In genomic region chr1:64745181-64745985, GRCh38 we compare ENCODE assay signal across 8 cellular contexts. TPM values are rescaled to one million over a fixed set of nuclear protein-coding genes. Genes with fewer than 3 reads are reported as not detected.
DNase-seq lines count a peak whose midpoint lies in the region; ATAC-seq and TF ChIP-seq lines count a peak whose summit lies in the region.

No MANE protein-coding gene starts in this region.

- no TSS peak for BruUV-seq in PC-9 (replicated peaks; lab: Mats Ljungman, UMichigan)

- H3K79me2 ChIP-seq in PC-9 (ENCODE audit: low read depth) = no peaks in the 10 kb centered on the region

- H3K4me2 ChIP-seq in PC-9 = peak overlapping the region; percentile 97

- H3K27ac ChIP-seq in PC-9 = peak overlapping the region; percentile 50
- H3K27ac ChIP-seq in prostate gland = peak overlapping the region; percentile 81 to 82

- under 1% methylated on average over 34 of the region's 67 CpGs for WGBS in prostate gland

- TF ChIP-seq POLR2A in prostate gland (IDR thresholded peaks at IDR 0.05) = no peak

- POLR2A ChIA-PET in PC-9 (lab: Charles Lee; ENCODE audit: unreplicated experiment) = no interaction called here

- H2AFZ ChIP-seq in PC-9 = peak overlapping the region; percentile 99

- TF ChIP-seq CTCF in PC-9 (conservative IDR thresholded peaks at IDR 0.05) (no peak), prostate gland (IDR thresholded peaks at IDR 0.05) (no peak)

- H3K9me3 ChIP-seq in PC-9 (ENCODE audit: insufficient read depth, low read depth) (no peaks in the 10 kb centered on the region), prostate gland (no peaks in the 10 kb centered on the region)

- peak; percentile 12 for ATAC-seq in HG02571 (IDR thresholded peaks at IDR 0.05; ENCODE audit: unreplicated experiment)
- ATAC-seq in left ventricle myocardium superior = peak; percentile 73

- CTCF ChIA-PET in PC-9 (lab: Charles Lee) = interaction anchor here (0.8 to 0.9 kb wide), 2 partner anchors 957 to 1207 kb away, joined by 3 to 12 read pairs; no protein-coding TSS in a partner anchor

- no peaks in the 10 kb centered on the region for H3K9me2 ChIP-seq in PC-9 (ENCODE audit: insufficient read depth)

- H3K4me3 ChIP-seq in PC-9 (peak overlapping the region; percentile 85), prostate gland (peak overlapping the region; percentile 68 to 69)

- no peaks in the 10 kb centered on the region for H4K20me1 ChIP-seq in PC-9 (ENCODE audit: insufficient read depth)

- H3K36me3 ChIP-seq in PC-9 (ENCODE audit: low read depth) = no peaks in the 10 kb centered on the region
- H3K36me3 ChIP-seq in prostate gland = no peaks in the 10 kb centered on the region

- H3K27me3 ChIP-seq in PC-9 (ENCODE audit: insufficient read depth, low read depth) (no peaks in the 10 kb centered on the region), prostate gland (replicated peaks; ENCODE audit: insufficient read depth) (no peaks in the 10 kb centered on the region)

- H3F3A ChIP-seq in PC-9 (ENCODE audit: insufficient read depth, low read depth) = no peaks in the 10 kb centered on the region

- intact Hi-C loops in PC-9 (cut with micrococcal nuclease; ENCODE audit: unreplicated experiment) (loop anchor here (5.0 kb wide), 2 partner anchors 77 to 322 kb away; no protein-coding TSS in a partner anchor), left ventricle myocardium superior (cut with micrococcal nuclease) (no loop called here), prostate gland (cut with DNase I) (loop anchor here (5.0 to 10.0 kb wide), 2 partner anchors 53 to 319 kb away; no protein-coding TSS in a partner anchor)

- H3K4me1 ChIP-seq in PC-9 (replicated peaks; ENCODE audit: insufficient read depth) (peaks cover 21% of the 10 kb centered on the region; the same call in 1 of the 2 replicates), prostate gland (replicated peaks) (no peaks in the 10 kb centered on the region)

- DNase-seq in DMS53 (lab: John Stamatoyannopoulos, UW) = peak; percentile 83
- DNase-seq in DMS53 treated with DMSO at 0.1 percent for 48 hours (lab: John Stamatoyannopoulos, UW; ENCODE audit: unreplicated experiment) = no peak
- DNase-seq in PC-9 = peak in 1 of 2 experiments; percentile 13
- DNase-seq in anterior cingulate cortex (lab: John Stamatoyannopoulos, UW) = peak in 36 of 58 donors; percentile 2 to 65 (median 22)
- peak; percentile 31 for DNase-seq in left ventricle myocardium superior
- peak; percentile 31 for DNase-seq in prostate gland (ENCODE audit: low spot score)
- no peak for DNase-seq in HCEC 1CT

RNA-seq across cellular contexts. Expression of gene RAVER2, which starts 0.5 kb away (rescaled TPM):
- total RNA-seq in PC-9 (2021) (12.4 and 13.1 TPM in 2 replicates), left ventricle myocardium superior (32.6 TPM), prostate gland (10 to 100 TPM; 11.8 to 18.3 TPM)

Comparison
In these comparisons a context has a peak if more than half of its experiments do, and no peak if none do; other contexts are left out.
1. DNase-seq: peak in DMS53 (single experiment), anterior cingulate cortex (36 of 58), left ventricle myocardium superior (single experiment) and prostate gland (single experiment); none in DMS53 treated with DMSO at 0.1 percent for 48 hours (single experiment) and HCEC 1CT (single experiment).